15 cellular contexts compared by ENCODE assay signal in genomic region chr3:127751782-127752181, GRCh38.
DNase-seq lines count a peak whose midpoint lies in the region; ATAC-seq and TF ChIP-seq lines count a peak whose summit lies in the region.
"Had no signal": no experiment of that assay in that cellular context is flagged by ENCODE, and none has a peak within 500 bp of the region (broad histone marks: within the 10 kb centered on the region; RNA-seq: fewer than 3 reads in every experiment).

No MANE protein-coding gene starts in this region.

- H3K9ac ChIP-seq in mammary epithelial cell (ENCODE audit: insufficient read depth, low read length): no peak overlapping the region
- no peak overlapping the region for H3K9ac ChIP-seq in Karpas-422 (ENCODE audit: low read length)

- intact Hi-C loops in mammary epithelial cell (cut with micrococcal nuclease) (loop anchor here (2.0 kb wide), 2 partner anchors 61 to 71 kb away; partner anchors contain the start of gene MGLL), breast epithelium (cut with DNase I; ENCODE audit: low total_unique reads) (no loop called here), left colon (cut with DNase I, micrococcal nuclease) (no loop called here)

- DNase-seq in mammary epithelial cell (no peak), breast epithelium (ENCODE audit: low spot score in 2 of 2) (no peak), Karpas-422 (no peak), epithelial cell of prostate (ENCODE audit: low read depth, low spot score) (no peak), NCI-H2081 (lab: John Stamatoyannopoulos, UW) (no peak), left colon (no peak), COLO829 (ENCODE audit: low spot score) (no peak)
- DNase-seq: 8988T; CD4-positive, CD25-positive, alpha-beta regulatory T cell; GF-D8; GOT3; NCI-H1694 treated with DMSO at 0.1 percent for 48 hours; NCI-H446; NCI-H774 had no signal

- H3K4me1 ChIP-seq in mammary epithelial cell (ENCODE audit: insufficient read depth, low read length) (peaks cover 47% of the 10 kb centered on the region), breast epithelium (no peaks in the 10 kb centered on the region), Karpas-422 (ENCODE audit: low read length) (peaks cover 95% of the 10 kb centered on the region)

- H3K4me3 ChIP-seq in mammary epithelial cell (replicated peaks in 1 of 3; ENCODE audit: insufficient read depth in 1 of 3, low read depth in 2 of 3, low read length in 3 of 3): no peak overlapping the region
- H3K4me3 ChIP-seq in breast epithelium: no peak overlapping the region
- H3K4me3 ChIP-seq in Karpas-422 (ENCODE audit: low read length): no peak overlapping the region

- in situ Hi-C loops in mammary epithelial cell (cut with MboI; ENCODE audit: low sequenced_read_pairs in 2 of 2): no loop called here

- H3K9me2 ChIP-seq in Karpas-422 (replicated peaks; ENCODE audit: insufficient read depth, low read length): no peaks in the 10 kb centered on the region

- ATAC-seq in GM18858 (IDR thresholded peaks at IDR 0.05; ENCODE audit: unreplicated experiment) (no peak), left colon (no peak)

- H4K20me1 ChIP-seq in mammary epithelial cell (ENCODE audit: insufficient read depth, low read length): no peaks in the 10 kb centered on the region
- H4K20me1 ChIP-seq in Karpas-422 (ENCODE audit: insufficient read depth, low read depth, low read length): no peaks in the 10 kb centered on the region

- no peaks in the 10 kb centered on the region for H3K36me3 ChIP-seq in mammary epithelial cell (ENCODE audit: insufficient read depth, low read length)
- no peaks in the 10 kb centered on the region for H3K36me3 ChIP-seq in breast epithelium
- no peaks in the 10 kb centered on the region for H3K36me3 ChIP-seq in Karpas-422 (ENCODE audit: insufficient read depth, low read length)

- no peak for TF ChIP-seq POLR2A in breast epithelium (IDR thresholded peaks at IDR 0.05)

- H2AFZ ChIP-seq in mammary epithelial cell (ENCODE audit: low read depth, low read length) (no peak overlapping the region), Karpas-422 (ENCODE audit: low read length) (no peak overlapping the region)

- 84% methylated on average over 4 of the region's 4 CpGs for WGBS in mammary epithelial cell (ENCODE audit: low coverage, missing lambda C conversion rate)

- no peak overlapping the region for H3K4me2 ChIP-seq in mammary epithelial cell (ENCODE audit: insufficient read depth, low read depth, low read length)
- no peak overlapping the region for H3K4me2 ChIP-seq in Karpas-422 (ENCODE audit: low read depth, low read length, poor library complexity, severe bottlenecking)

- no TSS peak for BruUV-seq in mammary epithelial cell (replicated peaks; lab: Mats Ljungman, UMichigan)

- H3K79me2 ChIP-seq in mammary epithelial cell (ENCODE audit: insufficient read depth, low read length) (no peaks in the 10 kb centered on the region), Karpas-422 (ENCODE audit: low read length) (peaks cover 23% of the 10 kb centered on the region; the same call in 1 of the 2 replicates)

- no peak for TF ChIP-seq CTCF in mammary epithelial cell (conservative IDR thresholded peaks at IDR 0.05 in 1 of 2, IDR thresholded peaks at IDR 0.05 in 1 of 2; ENCODE audit: extremely low read depth in 1 of 2, insufficient read depth in 1 of 2, low read depth in 1 of 2, low read length in 2 of 2)
- no peak for TF ChIP-seq CTCF in breast epithelium (IDR thresholded peaks at IDR 0.05)

- H3K27ac ChIP-seq in mammary epithelial cell (ENCODE audit: insufficient read depth, low read depth, low read length) (peak overlapping the region; percentile 70), breast epithelium (no peak overlapping the region), Karpas-422 (ENCODE audit: low read length) (peak overlapping the region; percentile 55), epithelial cell of prostate (peak overlapping the region; percentile 90)

- CTCF ChIA-PET in mammary epithelial cell (lab: Charles Lee; ENCODE audit: low non-redundant PET): no interaction called here

- H3K9me3 ChIP-seq in mammary epithelial cell (replicated peaks; ENCODE audit: insufficient read depth, low read length) (no peaks in the 10 kb centered on the region), breast epithelium (no peaks in the 10 kb centered on the region), Karpas-422 (ENCODE audit: low read length) (no peaks in the 10 kb centered on the region)

- H3K27me3 ChIP-seq in mammary epithelial cell (ENCODE audit: insufficient read depth, low read length): no peaks in the 10 kb centered on the region
- H3K27me3 ChIP-seq in breast epithelium: no peaks in the 10 kb centered on the region
- H3K27me3 ChIP-seq in Karpas-422 (ENCODE audit: low read length): no peaks in the 10 kb centered on the region

- dilution Hi-C loops in mammary epithelial cell (cut with HindIII; ENCODE audit: low sequenced_read_pairs): no loop called here

Comparison
In these comparisons a context has a peak if more than half of its experiments do, and no peak if none do; other contexts are left out.
1. H3K27ac ChIP-seq: peak in mammary epithelial cell (single experiment), Karpas-422 (single experiment) and epithelial cell of prostate (single experiment); none in breast epithelium (0 of 2).